Comparison of ENCODE assay signal across 16 cellular contexts in the genomic region with DNA sequence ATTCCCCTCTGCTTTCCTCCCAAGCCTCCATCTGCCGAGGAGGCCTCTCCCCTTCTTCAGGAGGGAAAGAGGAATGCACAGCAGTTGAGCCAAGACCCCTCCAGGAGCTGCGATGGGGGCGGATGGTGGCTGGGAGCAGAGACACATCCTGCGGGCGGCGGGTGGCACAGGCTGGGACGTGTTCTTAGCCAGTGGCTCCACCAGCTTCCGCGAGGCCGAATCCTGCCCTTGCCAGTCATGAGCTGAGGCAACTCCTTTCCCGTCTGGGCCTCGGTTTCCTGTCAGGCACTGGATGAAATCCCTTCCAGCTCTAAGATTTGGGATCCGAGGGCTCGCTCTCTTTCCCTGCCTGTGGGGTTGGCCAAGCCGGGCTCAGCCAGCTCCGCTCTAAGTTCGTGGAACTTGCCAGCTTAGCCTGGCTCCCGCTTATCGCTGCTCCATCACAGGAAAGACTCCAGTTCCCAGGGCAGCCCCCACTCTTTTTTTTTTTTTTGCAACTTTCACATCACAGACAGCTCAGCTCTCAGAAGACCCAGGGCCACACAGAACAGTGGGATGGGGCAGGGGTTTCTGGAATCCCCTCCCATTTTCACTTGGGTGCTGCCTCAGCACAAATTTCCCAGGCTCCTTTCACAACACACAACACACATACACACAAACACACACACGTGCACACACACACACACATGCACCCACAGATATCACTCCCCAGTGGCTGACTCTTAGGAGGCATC. TPM values are rescaled to one million over a fixed set of nuclear protein-coding genes. Genes with fewer than 3 reads are reported as not detected.
DNase-seq lines count a peak whose midpoint lies in the region; ATAC-seq and TF ChIP-seq lines count a peak whose summit lies in the region.
"Had no signal": no experiment of that assay in that cellular context is flagged by ENCODE, and none has a peak within 500 bp of the region (broad histone marks: within the 10 kb centered on the region; RNA-seq: fewer than 3 reads in every experiment).

No MANE protein-coding gene starts in this region.

- H3K18ac ChIP-seq in neuronal stem cell (ENCODE audit: low read length): peak overlapping the region; percentile 84

- H3K4me3 ChIP-seq in fibroblast of mammary gland (ENCODE audit: control insufficient read depth, low read depth, low read length) (no peak overlapping the region), neuronal stem cell (ENCODE audit: low read length in 2 of 2) (no peak overlapping the region)

- peak; percentile 8 for ATAC-seq in Right ventricle myocardium inferior
- ATAC-seq: stimulated activated naive CD8-positive, alpha-beta T cell treated with anti-CD3 and anti-CD28 coated beads, Interleukin-15, Interleukin-2, amounts not matched to agents 100 U/mL and 50 U/mL, for 24 hours had no signal

- no peak overlapping the region for H2BK12ac ChIP-seq in neuronal stem cell (ENCODE audit: low read length)

- no peak overlapping the region for H4K91ac ChIP-seq in neuronal stem cell (ENCODE audit: low read depth, low read length, poor library complexity)

- H2BK5ac ChIP-seq in neuronal stem cell (ENCODE audit: low read length): no peak overlapping the region

- intact Hi-C loops in Right ventricle myocardium inferior (cut with DNase I): loop anchor here (5.0 kb wide), 1 partner anchor 154 kb away; a partner anchor contains a TSS
- intact Hi-C loops in cardiac septum (cut with DNase I): loop anchor here (2.0 to 10.0 kb wide), 2 partner anchors 35 to 187 kb away; no protein-coding TSS in a partner anchor

- no peak overlapping the region for H3K4ac ChIP-seq in neuronal stem cell (ENCODE audit: low read length)

- H3K79me1 ChIP-seq in neuronal stem cell (ENCODE audit: low read depth, low read length): no peaks in the 10 kb centered on the region

- no peak for DNase-seq in Right ventricle myocardium inferior (ENCODE audit: missing footprints)
- DNase-seq in cardiac septum (ENCODE audit: low spot score): no peak
- peak; percentile 7 for DNase-seq in fibroblast of mammary gland (ENCODE audit: low read depth)
- DNase-seq in neuronal stem cell (ENCODE audit: low spot score): no peak
- DNase-seq in occipital lobe (lab: John Stamatoyannopoulos, UW): no peak
- no peak for DNase-seq in GM19238 (ENCODE audit: insufficient read length, low spot score)
- no peak for DNase-seq in NCI-H1930 (lab: John Stamatoyannopoulos, UW)
- no peak for DNase-seq in effector CD8-positive, alpha-beta T cell (lab: John Stamatoyannopoulos, UW)
- DNase-seq: activated CD4-positive, alpha-beta T cell treated with anti-CD3 and anti-CD28 coated beads for 36 hours; activated naive CD8-positive, alpha-beta T cell treated with anti-CD3 and anti-CD28 coated beads, Interleukin-2, amount 10 ng/mL, durations not matched to agents 7 days and 5 days; cortex of kidney; foreskin fibroblast; Kasumi-1; stimulated activated naive CD8-positive, alpha-beta T cell treated with anti-CD3 and anti-CD28 coated beads, Interleukin-15, Interleukin-2, amounts not matched to agents 100 U/mL and 50 U/mL, for 24 hours had no signal

- H3K9ac ChIP-seq in neuronal stem cell (ENCODE audit: low read depth, low read length, poor library complexity): peak overlapping the region; percentile 33

- no peaks in the 10 kb centered on the region for H3K36me3 ChIP-seq in neuronal stem cell (replicated peaks in 1 of 2; ENCODE audit: control insufficient read depth in 2 of 2, insufficient read depth in 2 of 2, low read length in 2 of 2)

- H2AFZ ChIP-seq in neuronal stem cell (ENCODE audit: low read length): no peak overlapping the region

- H4K8ac ChIP-seq in neuronal stem cell (ENCODE audit: low read depth, low read length): no peak overlapping the region

- H3K14ac ChIP-seq in neuronal stem cell (ENCODE audit: low read length): no peak overlapping the region

- WGBS in neuronal stem cell (ENCODE audit: extremely low coverage in 2 of 2, insufficient read length in 2 of 2, insufficient replicate concordance in 1 of 2), 2 donors: no CpG with 5 or more reads among the region's 20 CpGs

- peak overlapping the region; percentile 48 for H2BK120ac ChIP-seq in neuronal stem cell (ENCODE audit: low read depth, low read length)

- peaks cover 0 to 50% (median 0%) of the 10 kb centered on the region in 3 experiments for H3K27me3 ChIP-seq in neuronal stem cell (ENCODE audit: control insufficient read depth in 3 of 3, insufficient read depth in 3 of 3, low read depth in 1 of 3, low read length in 3 of 3)

- no peak overlapping the region for H3K4me2 ChIP-seq in neuronal stem cell (ENCODE audit: insufficient read depth, low read length, poor library complexity, severe bottlenecking)

- H2AK5ac ChIP-seq in neuronal stem cell (ENCODE audit: low read depth, low read length): peak overlapping the region; percentile 47

- TF ChIP-seq CTCF in fibroblast of mammary gland (conservative IDR thresholded peaks at IDR 0.05; ENCODE audit: control insufficient read depth, insufficient read depth, low read depth, low read length): no peak

- no peaks in the 10 kb centered on the region for H3K9me3 ChIP-seq in neuronal stem cell (replicated peaks in 1 of 2; ENCODE audit: control insufficient read depth in 2 of 2, insufficient read depth in 1 of 2, low read depth in 1 of 2, low read length in 2 of 2)

- H2BK15ac ChIP-seq in neuronal stem cell (ENCODE audit: low read length): no peak overlapping the region

- no peak overlapping the region for H3K27ac ChIP-seq in neuronal stem cell (replicated peaks; ENCODE audit: low read length)

- H3K4me1 ChIP-seq in neuronal stem cell (ENCODE audit: control insufficient read depth in 2 of 2, insufficient read depth in 1 of 2, low read depth in 1 of 2, low read length in 2 of 2): peaks cover 0 to 29% of the 10 kb centered on the region in 2 donors

- H3K23ac ChIP-seq in neuronal stem cell (ENCODE audit: low read depth, low read length, poor library complexity): no peak overlapping the region

RNA-seq across cellular contexts. Expression of a gene that starts 0.5 kb away (rescaled TPM):
- total RNA-seq in Right ventricle myocardium inferior: 403 TPM
- 249 TPM for total RNA-seq in cardiac septum
- polyA plus RNA-seq in neuronal stem cell (2013, experiment 1 of 2): 0.18 TPM
- 0.10 TPM for polyA plus RNA-seq in neuronal stem cell (2013, experiment 2 of 2)
- under 0.01 TPM for total RNA-seq in occipital lobe
- total RNA-seq: A673; activated CD4-positive, alpha-beta T cell treated with anti-CD3 and anti-CD28 coated beads for 36 hours; activated naive CD8-positive, alpha-beta T cell treated with anti-CD3 and anti-CD28 coated beads, Interleukin-2, amount 10 ng/mL, durations not matched to agents 7 days and 5 days had no signal

RNA-seq across cellular contexts. Expression of a gene that starts 31.5 kb away (rescaled TPM):
- total RNA-seq in Right ventricle myocardium inferior (0.24 TPM), cardiac septum (0.35 TPM), occipital lobe (not detected)
- polyA plus RNA-seq in neuronal stem cell (2013, experiment 1 of 2): 0.03 TPM
- polyA plus RNA-seq in neuronal stem cell (2013, experiment 2 of 2): 0.03 TPM
- total RNA-seq: activated CD4-positive, alpha-beta T cell treated with anti-CD3 and anti-CD28 coated beads for 36 hours; G401 had no signal

Comparison
In these comparisons a context has a peak if more than half of its experiments do, and no peak if none do; other contexts are left out.
1. RNA of a gene that starts 0.5 kb away (total RNA-seq): 403 TPM in Right ventricle myocardium inferior (single experiment) and 249 TPM in cardiac septum (single experiment); under 0.01 TPM in occipital lobe (single experiment); every median in the first group is over 100 times any median in the second.